In the genomic region with DNA sequence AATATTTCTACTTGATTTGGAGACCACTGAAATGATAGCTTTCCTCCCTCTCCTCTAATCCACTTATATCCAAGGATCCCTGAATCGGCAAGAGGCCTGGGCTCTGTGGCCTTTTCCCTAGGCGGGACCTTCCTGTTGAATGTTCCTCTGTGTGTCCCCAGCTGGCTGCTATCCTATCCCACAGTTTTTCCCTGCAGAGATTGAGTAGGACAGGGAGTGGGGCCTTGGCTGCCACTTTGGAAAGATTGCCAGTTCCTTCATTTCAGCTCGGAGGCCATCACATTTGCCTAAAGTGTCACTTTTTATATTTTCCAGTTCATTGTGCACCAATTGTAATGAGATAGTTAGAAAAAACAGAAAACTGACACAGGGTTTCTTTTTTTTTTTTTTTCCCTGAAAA, we compare ENCODE assay signal across 37 cellular contexts. TPM values are rescaled to one million over a fixed set of nuclear protein-coding genes. Genes with fewer than 3 reads are reported as not detected.
"Had no signal": no experiment of that assay in that cellular context is flagged by ENCODE, and none has a peak within 500 bp of the region (broad histone marks: within the 10 kb centered on the region; RNA-seq: fewer than 3 reads in every experiment).

No MANE protein-coding gene starts in this region.

- H3K4me3 ChIP-seq: adrenal gland, body of pancreas, breast epithelium had no signal

- ATAC-seq: activated CD8-positive, alpha-beta T cell treated with anti-CD3 and anti-CD28 coated beads for 36 hours; activated naive CD4-positive, alpha-beta T cell treated with anti-CD3 and anti-CD28 coated beads, Interleukin-2, amount 50 U/mL, for 72 hours; activated T-cell treated with anti-CD3 and anti-CD28 coated beads, Interleukin-2, amount 50 U/mL, for 72 hours; activated T-helper 17 cell treated with anti-CD3 and anti-CD28 coated beads, Interleukin-2, amount 50 U/mL, for 72 hours; body of pancreas had no signal

- H3K27ac ChIP-seq: adrenal gland, body of pancreas, brain microvascular endothelial cell, breast epithelium, VCaP had no signal

- H3K4me1 Mint-ChIP-seq: activated CD4-positive, alpha-beta T cell treated with anti-CD3 and anti-CD28 coated beads, Interleukin-2, amount 10 ng/mL, durations not matched to agents 24 days and 14 days had no signal

- H3K27me3 ChIP-seq: adrenal gland, body of pancreas, brain microvascular endothelial cell, breast epithelium had no signal

- H3K4me3 Mint-ChIP-seq: activated B cell treated with CpG ODN at 0.5 μM for 24 hours; activated CD4-positive, alpha-beta memory T cell treated with anti-CD3 and anti-CD28 coated beads for 36 hours; activated CD4-positive, alpha-beta T cell treated with anti-CD3 and anti-CD28 coated beads, Interleukin-2, amount 10 ng/mL, durations not matched to agents 24 days and 14 days; activated CD8-positive, alpha-beta T cell treated with anti-CD3 and anti-CD28 coated beads for 36 hours; activated naive CD4-positive, alpha-beta T cell treated with anti-CD3 and anti-CD28 coated beads for 36 hours; activated naive CD8-positive, alpha-beta T cell treated with anti-CD3 and anti-CD28 coated beads for 36 hours; activated T-cell treated with anti-CD3 and anti-CD28 coated beads, Interleukin-2, amount 50 U/mL, for 72 hours; activated T-helper 1 cell treated with anti-CD3 and anti-CD28 coated beads, Interleukin-12 subunit alpha, Interleukin-12 subunit beta, Interleukin-2, Interleukin-4 antibody, amounts not matched to agents 30 ng/mL and 10 ng/mL and 1 ng/mL, durations not matched to agents 14 hours and 24 hours and 36 hours; activated T-helper 17 cell treated with anti-CD3 and anti-CD28 coated beads, Interleukin-2, amount 50 U/mL, for 72 hours; T-helper 1 cell treated with Interleukin-12 subunit alpha and Interleukin-12 subunit beta and Interleukin-4 antibody, amounts not matched to agents 30 μg/mL and 1 μg/mL, for 36 hours; T-helper 2 cell treated with Interferon-gamma antibody and Interleukin-4, amounts not matched to agents 5 μg/mL and 100 μg/mL, for 36 hours had no signal

- H3K4me1 ChIP-seq: body of pancreas, breast epithelium had no signal

- H3K27me3 Mint-ChIP-seq: activated CD4-positive, alpha-beta memory T cell treated with anti-CD3 and anti-CD28 coated beads for 36 hours; activated naive CD8-positive, alpha-beta T cell treated with anti-CD3 and anti-CD28 coated beads for 36 hours; activated T-helper 17 cell treated with anti-CD3 and anti-CD28 coated beads, Interleukin-2, amount 50 U/mL, for 72 hours had no signal

- H3K9me3 ChIP-seq: adrenal gland, body of pancreas, breast epithelium had no signal

- H3K36me3 Mint-ChIP-seq: activated CD4-positive, alpha-beta memory T cell treated with anti-CD3 and anti-CD28 coated beads for 36 hours; activated naive CD4-positive, alpha-beta T cell treated with anti-CD3 and anti-CD28 coated beads, Interleukin-2, amount 50 U/mL, for 72 hours; activated naive CD8-positive, alpha-beta T cell treated with anti-CD3 and anti-CD28 coated beads for 36 hours had no signal

- DNase-seq: activated B cell treated with CpG ODN at 0.5 μM for 24 hours; activated CD4-positive, alpha-beta memory T cell treated with anti-CD3 and anti-CD28 coated beads for 36 hours; activated CD4-positive, alpha-beta T cell treated with anti-CD3 and anti-CD28 coated beads for 4 hours; activated CD4-positive, alpha-beta T cell treated with anti-CD3 and anti-CD28 coated beads, Interleukin-2, amount 10 ng/mL, durations not matched to agents 24 days and 14 days; activated CD4-positive, alpha-beta T cell treated with anti-CD3 and anti-CD28 coated beads, Interleukin-2, amount 50 U/mL, for 1 hour; activated CD4-positive, alpha-beta T cell treated with anti-CD3 and anti-CD28 coated beads, Interleukin-2, amount 50 U/mL, for 4 hours; activated CD4-positive, CD25-positive, alpha-beta regulatory T cell treated with anti-CD3 and anti-CD28 coated beads, Interleukin-2, amount 50 U/mL, for 72 hours; activated CD8-positive, alpha-beta memory T cell treated with anti-CD3 and anti-CD28 coated beads, Interleukin-2, amount 50 U/mL, for 4 hours; activated CD8-positive, alpha-beta T cell treated with anti-CD3 and anti-CD28 coated beads for 36 hours; activated effector memory CD4-positive, alpha-beta T cell treated with anti-CD3 and anti-CD28 coated beads, Interleukin-2, amount 50 U/mL, for 16 hours; activated gamma-delta T cell treated with Interleukin-2 at 50 U/mL for 16 hours; activated naive CD4-positive, alpha-beta T cell; activated naive CD4-positive, alpha-beta T cell treated with anti-CD3 and anti-CD28 coated beads for 36 hours; activated naive CD8-positive, alpha-beta T cell treated with anti-CD3 and anti-CD28 coated beads for 36 hours; activated T-cell treated with anti-CD3 and anti-CD28 coated beads for 4 hours; activated T-cell treated with anti-CD3 and anti-CD28 coated beads, Interleukin-2, amount 50 U/mL, for 1 hour; activated T-cell treated with anti-CD3 and anti-CD28 coated beads, Interleukin-2, amount 50 U/mL, for 72 hours; adrenal gland; amniotic stem cell; aorta; body of pancreas; brain microvascular endothelial cell; central memory CD4-positive, alpha-beta T cell; T-helper 1 cell; T-helper 2 cell; T-helper 9 cell had no signal

- H3K36me3 ChIP-seq: adrenal gland, brain microvascular endothelial cell, breast epithelium had no signal

- H3K27ac Mint-ChIP-seq: activated B cell treated with CpG ODN at 0.5 μM for 24 hours; activated CD4-positive, alpha-beta memory T cell treated with anti-CD3 and anti-CD28 coated beads for 36 hours; activated CD4-positive, alpha-beta T cell treated with anti-CD3 and anti-CD28 coated beads, Interleukin-2, amount 10 ng/mL, durations not matched to agents 24 days and 14 days; activated CD8-positive, alpha-beta T cell treated with anti-CD3 and anti-CD28 coated beads for 36 hours; activated naive CD4-positive, alpha-beta T cell treated with anti-CD3 and anti-CD28 coated beads for 36 hours; activated naive CD4-positive, alpha-beta T cell treated with anti-CD3 and anti-CD28 coated beads, Interleukin-2, amount 50 U/mL, for 72 hours; activated naive CD8-positive, alpha-beta T cell treated with anti-CD3 and anti-CD28 coated beads for 36 hours; activated T-cell treated with anti-CD3 and anti-CD28 coated beads, Interleukin-2, amount 50 U/mL, for 72 hours; activated T-helper 1 cell treated with anti-CD3 and anti-CD28 coated beads, Interleukin-12 subunit alpha, Interleukin-12 subunit beta, Interleukin-2, Interleukin-4 antibody, amounts not matched to agents 30 ng/mL and 10 ng/mL and 1 ng/mL, durations not matched to agents 14 hours and 24 hours and 36 hours; activated T-helper 17 cell treated with anti-CD3 and anti-CD28 coated beads, Interleukin-2, amount 50 U/mL, for 72 hours; T-helper 1 cell treated with Interleukin-12 subunit alpha and Interleukin-12 subunit beta and Interleukin-4 antibody, amounts not matched to agents 30 μg/mL and 1 μg/mL, for 36 hours; T-helper 2 cell treated with Interferon-gamma antibody and Interleukin-4, amounts not matched to agents 5 μg/mL and 100 μg/mL, for 36 hours had no signal

- H3K9me3 Mint-ChIP-seq: activated B cell treated with CpG ODN at 0.5 μM for 24 hours; activated CD4-positive, alpha-beta memory T cell treated with anti-CD3 and anti-CD28 coated beads for 36 hours; activated CD4-positive, alpha-beta T cell treated with anti-CD3 and anti-CD28 coated beads, Interleukin-2, amount 10 ng/mL, durations not matched to agents 24 days and 14 days; activated CD8-positive, alpha-beta T cell treated with anti-CD3 and anti-CD28 coated beads for 36 hours; activated naive CD4-positive, alpha-beta T cell treated with anti-CD3 and anti-CD28 coated beads for 36 hours; activated naive CD4-positive, alpha-beta T cell treated with anti-CD3 and anti-CD28 coated beads, Interleukin-2, amount 50 U/mL, for 72 hours; activated naive CD8-positive, alpha-beta T cell treated with anti-CD3 and anti-CD28 coated beads for 36 hours; activated T-cell treated with anti-CD3 and anti-CD28 coated beads, Interleukin-2, amount 50 U/mL, for 72 hours; activated T-helper 1 cell treated with anti-CD3 and anti-CD28 coated beads, Interleukin-12 subunit alpha, Interleukin-12 subunit beta, Interleukin-2, Interleukin-4 antibody, amounts not matched to agents 30 ng/mL and 10 ng/mL and 1 ng/mL, durations not matched to agents 14 hours and 24 hours and 36 hours; T-helper 1 cell treated with Interleukin-12 subunit alpha and Interleukin-12 subunit beta and Interleukin-4 antibody, amounts not matched to agents 30 μg/mL and 1 μg/mL, for 36 hours; T-helper 2 cell treated with Interferon-gamma antibody and Interleukin-4, amounts not matched to agents 5 μg/mL and 100 μg/mL, for 36 hours had no signal

RNA-seq across cellular contexts. Expression of gene GJB7, which starts 45.6 kb away (rescaled TPM):
- total RNA-seq: activated B cell treated with CpG ODN at 0.5 μM for 24 hours; activated CD4-positive, alpha-beta memory T cell treated with anti-CD3 and anti-CD28 coated beads for 36 hours; activated CD4-positive, alpha-beta T cell treated with anti-CD3 and anti-CD28 coated beads, Interleukin-2, amount 10 ng/mL, durations not matched to agents 24 days and 14 days; activated CD8-positive, alpha-beta memory T cell treated with anti-CD3 and anti-CD28 coated beads for 36 hours; activated CD8-positive, alpha-beta T cell treated with anti-CD3 and anti-CD28 coated beads for 36 hours; activated naive CD4-positive, alpha-beta T cell treated with anti-CD3 and anti-CD28 coated beads for 36 hours; activated naive CD4-positive, alpha-beta T cell treated with anti-CD3 and anti-CD28 coated beads, Interleukin-2, amount 50 U/mL, for 72 hours; activated naive CD8-positive, alpha-beta T cell treated with anti-CD3 and anti-CD28 coated beads for 36 hours; activated T-cell treated with anti-CD3 and anti-CD28 coated beads, Interleukin-2, amount 50 U/mL, for 72 hours; activated T-helper 1 cell treated with anti-CD3 and anti-CD28 coated beads, Interleukin-12 subunit alpha, Interleukin-12 subunit beta, Interleukin-2, Interleukin-4 antibody, amounts not matched to agents 30 ng/mL and 10 ng/mL and 1 ng/mL, durations not matched to agents 14 hours and 24 hours and 36 hours; activated T-helper 17 cell treated with anti-CD3 and anti-CD28 coated beads, Interleukin-2, amount 50 U/mL, for 72 hours; adrenal gland; aorta; astrocyte; body of pancreas; breast epithelium; cardiac septum; cerebellum had no signal
- polyA plus RNA-seq: aorta had no signal
